In genomic region chr6:105109955-105110650, GRCh38 we compare ENCODE assay signal across 19 cellular contexts.
DNase-seq lines count a peak whose midpoint lies in the region; ATAC-seq, FAIRE-seq and TF ChIP-seq lines count a peak whose summit lies in the region.
"Had no signal": no experiment of that assay in that cellular context is flagged by ENCODE, and none has a peak within 500 bp of the region (broad histone marks: within the 10 kb centered on the region; RNA-seq: fewer than 3 reads in every experiment).

No MANE protein-coding gene starts in this region.

- H3K9me3 ChIP-seq in K562 (replicated peaks; ENCODE audit: control insufficient read depth, insufficient read depth, low read depth, low read length) (no peaks in the 10 kb centered on the region), mucosa of descending colon (no peaks in the 10 kb centered on the region), endodermal cell (ENCODE audit: control insufficient read depth, low read length) (no peaks in the 10 kb centered on the region)
- H3K9me3 ChIP-seq: Caco-2, SJSA1 had no signal

- DNase-seq in K562 (ENCODE audit: extremely low read depth in 1 of 4, low spot score in 3 of 4) (no peak), mucosa of descending colon (no peak), NCI-H2196 (lab: John Stamatoyannopoulos, UW; ENCODE audit: unreplicated experiment) (no peak), endodermal cell (no peak)
- no peak for DNase-seq in stimulated activated effector memory CD8-positive, alpha-beta T cell treated with anti-CD3 and anti-CD28 coated beads, Interleukin-12 subunit alpha, Interleukin-12 subunit beta, amount 100 ng/mL, for 72 hours (ENCODE audit: low spot score in 2 of 2)
- DNase-seq: Caco-2; CD4-positive, alpha-beta T cell; HCEC 1CT; NCI-H1436; NCI-H1930; NCI-H446; NCI-H526 treated with DMSO at 0.1 percent for 48 hours had no signal

- TF ChIP-seq CTCF in K562 (IDR thresholded peaks at IDR 0.05 in 2 of 3, conservative IDR thresholded peaks at IDR 0.05 in 1 of 3; ENCODE audit: insufficient read depth in 2 of 3, low read depth in 1 of 3, low read length in 3 of 3) (no peak), mucosa of descending colon (IDR thresholded peaks at IDR 0.05) (no peak), endodermal cell (conservative IDR thresholded peaks at IDR 0.05) (no peak)

- H3K36me3 ChIP-seq in K562 (ENCODE audit: control insufficient read depth, insufficient read depth, low read length) (no peaks in the 10 kb centered on the region), mucosa of descending colon (ENCODE audit: low read depth) (no peaks in the 10 kb centered on the region), endodermal cell (ENCODE audit: control insufficient read depth, insufficient read depth, low read length) (no peaks in the 10 kb centered on the region)

- H3K9me1 ChIP-seq in K562 (ENCODE audit: control insufficient read depth, insufficient read depth, low read length), result no peaks in the 10 kb centered on the region

- no peak overlapping the region for H2AFZ ChIP-seq in K562 (ENCODE audit: low read depth, low read length)
- H2AFZ ChIP-seq: GM23338 had no signal

- in situ Hi-C loops in K562 (cut with MboI), result no loop called here

- ATAC-seq in GM18519 (IDR thresholded peaks at IDR 0.05; ENCODE audit: low FRiP score, unreplicated experiment), result peak; percentile 55
- peak; percentile 46 for ATAC-seq in HG03159 (IDR thresholded peaks at IDR 0.05; ENCODE audit: unreplicated experiment)
- peak; percentile 37; the same call in 1 of the 3 replicates for ATAC-seq in K562
- ATAC-seq in stimulated activated effector memory CD8-positive, alpha-beta T cell treated with anti-CD3 and anti-CD28 coated beads, Interleukin-12 subunit alpha, Interleukin-12 subunit beta, amount 100 ng/mL, for 72 hours, result peak; percentile 39
- no peak for ATAC-seq in mucosa of descending colon
- ATAC-seq: GM23338, Panc1 had no signal

- H3K27me3 Mint-ChIP-seq in endodermal cell (ENCODE audit: insufficient read depth), result no peaks in the 10 kb centered on the region

- H3K79me2 ChIP-seq in K562 (ENCODE audit: control insufficient read depth, insufficient read depth, low read length), result no peaks in the 10 kb centered on the region

- no peaks in the 10 kb centered on the region for H3K36me3 Mint-ChIP-seq in stimulated activated effector memory CD8-positive, alpha-beta T cell treated with anti-CD3 and anti-CD28 coated beads, Interleukin-12 subunit alpha, Interleukin-12 subunit beta, amount 100 ng/mL, for 72 hours
- no peaks in the 10 kb centered on the region for H3K36me3 Mint-ChIP-seq in endodermal cell (ENCODE audit: low read depth)

- no peak overlapping the region for H3K4me3 Mint-ChIP-seq in stimulated activated effector memory CD8-positive, alpha-beta T cell treated with anti-CD3 and anti-CD28 coated beads, Interleukin-12 subunit alpha, Interleukin-12 subunit beta, amount 100 ng/mL, for 72 hours
- no peak overlapping the region for H3K4me3 Mint-ChIP-seq in endodermal cell
- H3K4me3 Mint-ChIP-seq: CD4-positive, alpha-beta T cell; GM23338 had no signal

- CTCF ChIA-PET in K562 (lab: Yijun Ruan, JAX; ENCODE audit: low intra/inter-chr PET ratio), result no interaction called here

- no peak overlapping the region for H3K27ac Mint-ChIP-seq in stimulated activated effector memory CD8-positive, alpha-beta T cell treated with anti-CD3 and anti-CD28 coated beads, Interleukin-12 subunit alpha, Interleukin-12 subunit beta, amount 100 ng/mL, for 72 hours
- no peak overlapping the region for H3K27ac Mint-ChIP-seq in endodermal cell
- H3K27ac Mint-ChIP-seq: CD4-positive, alpha-beta T cell; GM23338 had no signal

- H3K27ac ChIP-seq in K562 (ENCODE audit: extremely low read depth, low read depth, low read length) (no peak overlapping the region), endodermal cell (ENCODE audit: low read depth, low read length) (no peak overlapping the region)
- H3K27ac ChIP-seq: SJSA1 had no signal

- TF ChIP-seq RAD21 in K562 (CRISPR knock-in tag; conservative IDR thresholded peaks at IDR 0.05 in 1 of 2, IDR thresholded peaks at IDR 0.05 in 1 of 2), result no peak

- TF ChIP-seq POLR2A in K562 (conservative IDR thresholded peaks at IDR 0.05), result no peak

- H3K9ac ChIP-seq in K562 (ENCODE audit: insufficient read depth in 1 of 2, low read depth in 2 of 2, low read length in 2 of 2) (no peak overlapping the region), endodermal cell (ENCODE audit: extremely low read depth, low read length, poor library complexity, severe bottlenecking) (no peak overlapping the region)

- H3K4me1 ChIP-seq in K562 (replicated peaks in 1 of 2; ENCODE audit: control insufficient read depth in 2 of 2, insufficient read depth in 2 of 2, low read length in 2 of 2), result no peaks in the 10 kb centered on the region
- peaks cover 7% of the 10 kb centered on the region for H3K4me1 ChIP-seq in mucosa of descending colon (ENCODE audit: low read depth)
- H3K4me1 ChIP-seq in endodermal cell (ENCODE audit: control insufficient read depth, insufficient read depth, low read length), result no peaks in the 10 kb centered on the region

- H3K4me2 ChIP-seq in K562 (ENCODE audit: insufficient read depth, low read length), result no peak overlapping the region
- H3K4me2 ChIP-seq: GM23338 had no signal

- 3% methylated on average over 5 of the region's 5 CpGs for WGBS in K562 (ENCODE audit: insufficient coverage, low coverage, missing lambda C conversion rate)
- WGBS in endodermal cell (ENCODE audit: insufficient coverage in 1 of 2, insufficient read length in 1 of 2), 2 experiments, result 63 to 68% methylated on average over 3 to 4 of the region's 5 CpGs

- no peaks in the 10 kb centered on the region for H3K9me3 Mint-ChIP-seq in stimulated activated effector memory CD8-positive, alpha-beta T cell treated with anti-CD3 and anti-CD28 coated beads, Interleukin-12 subunit alpha, Interleukin-12 subunit beta, amount 100 ng/mL, for 72 hours
- H3K9me3 Mint-ChIP-seq in endodermal cell, result no peaks in the 10 kb centered on the region
- H3K9me3 Mint-ChIP-seq: CD4-positive, alpha-beta T cell; GM23338 had no signal

- H3K4me3 ChIP-seq in K562 (no peak overlapping the region), mucosa of descending colon (no peak overlapping the region), endodermal cell (ENCODE audit: low read length) (no peak overlapping the region)
- H3K4me3 ChIP-seq: GM23338, SJSA1 had no signal

- POLR2A ChIA-PET in K562 (lab: Yijun Ruan, JAX), result no interaction called here

- no peaks in the 10 kb centered on the region for H4K20me1 ChIP-seq in K562 (replicated peaks; ENCODE audit: control insufficient read depth, insufficient read depth, low read length)

- BruUV-seq in K562 (replicated peaks; lab: Mats Ljungman, UMichigan), result no TSS peak

- intact Hi-C loops in K562 (cut with micrococcal nuclease) (loop anchor here (10.0 kb wide), 2 partner anchors 155 to 1725 kb away; no protein-coding TSS in a partner anchor), mucosa of descending colon (cut with DNase I, micrococcal nuclease) (loop anchor here in 1 of 2 donors (10.0 kb wide), 1 partner anchor 205 kb away; no protein-coding TSS in a partner anchor)

- no peak for FAIRE-seq in K562 (lab: Jason Lieb, UNC)
- FAIRE-seq: A204.1, G401.6 had no signal

- no peaks in the 10 kb centered on the region for H3K4me1 Mint-ChIP-seq in stimulated activated effector memory CD8-positive, alpha-beta T cell treated with anti-CD3 and anti-CD28 coated beads, Interleukin-12 subunit alpha, Interleukin-12 subunit beta, amount 100 ng/mL, for 72 hours
- H3K4me1 Mint-ChIP-seq in endodermal cell, result peaks cover 3% of the 10 kb centered on the region

- peaks cover 19 to 24% of the 10 kb centered on the region in 2 experiments; a peak in 4 of 5 replicates for H3K27me3 ChIP-seq in K562 (ENCODE audit: control insufficient read depth in 2 of 2, insufficient read depth in 2 of 2, low read length in 2 of 2)
- no peaks in the 10 kb centered on the region for H3K27me3 ChIP-seq in endodermal cell (ENCODE audit: control insufficient read depth, insufficient read depth, low read length, poor library complexity, severe bottlenecking)
- H3K27me3 ChIP-seq: SJSA1 had no signal

- no peak for TF ChIP-seq EP300 in K562 (IDR thresholded peaks at IDR 0.05; ENCODE audit: low read length)

TF ChIP-seq in K562, 482 proteins besides CTCF, POLR2A, EP300 and RAD21:
- TF ChIP-seq CCAR2 (IDR thresholded peaks at IDR 0.05; ENCODE audit: low read depth, low read length) (no peak), LCOR (CRISPR knock-in tag; IDR thresholded peaks at IDR 0.05) (no peak), SMARCA4 (IDR thresholded peaks at IDR 0.05) (no peak), CGGBP1 (CRISPR knock-in tag; IDR thresholded peaks at IDR 0.05) (no peak), ZBTB17 (CRISPR knock-in tag; IDR thresholded peaks at IDR 0.05) (no peak), ZNF347 (CRISPR knock-in tag; IDR thresholded peaks at IDR 0.05; ENCODE audit: low read depth) (no peak), CBX1 (IDR thresholded peaks at IDR 0.05; ENCODE audit: low read depth) (no peak), CHD2 (IDR thresholded peaks at IDR 0.05; ENCODE audit: low read depth, low read length) (no peak), HMGN3 (IDR thresholded peaks at IDR 0.05; ENCODE audit: borderline replicate concordance, extremely low read depth, insufficient read length, low read depth, low read length) (no peak), RBFOX2 (IDR thresholded peaks at IDR 0.05; ENCODE audit: low read depth, low read length) (no peak), PHB (CRISPR knock-in tag; IDR thresholded peaks at IDR 0.05) (no peak), ZNF79 (CRISPR knock-in tag; IDR thresholded peaks at IDR 0.05; ENCODE audit: low read depth) (no peak), POU5F1 (IDR thresholded peaks at IDR 0.05; ENCODE audit: borderline replicate concordance, low read depth, low read length, partially characterized antibody) (no peak), ZNF263 (CRISPR knock-in tag; IDR thresholded peaks at IDR 0.05; ENCODE audit: borderline replicate concordance) (no peak)
TF ChIP-seq in K562: peak in this region for 0.
